Comparison of ENCODE assay signal across 8 cellular contexts in the genomic region with DNA sequence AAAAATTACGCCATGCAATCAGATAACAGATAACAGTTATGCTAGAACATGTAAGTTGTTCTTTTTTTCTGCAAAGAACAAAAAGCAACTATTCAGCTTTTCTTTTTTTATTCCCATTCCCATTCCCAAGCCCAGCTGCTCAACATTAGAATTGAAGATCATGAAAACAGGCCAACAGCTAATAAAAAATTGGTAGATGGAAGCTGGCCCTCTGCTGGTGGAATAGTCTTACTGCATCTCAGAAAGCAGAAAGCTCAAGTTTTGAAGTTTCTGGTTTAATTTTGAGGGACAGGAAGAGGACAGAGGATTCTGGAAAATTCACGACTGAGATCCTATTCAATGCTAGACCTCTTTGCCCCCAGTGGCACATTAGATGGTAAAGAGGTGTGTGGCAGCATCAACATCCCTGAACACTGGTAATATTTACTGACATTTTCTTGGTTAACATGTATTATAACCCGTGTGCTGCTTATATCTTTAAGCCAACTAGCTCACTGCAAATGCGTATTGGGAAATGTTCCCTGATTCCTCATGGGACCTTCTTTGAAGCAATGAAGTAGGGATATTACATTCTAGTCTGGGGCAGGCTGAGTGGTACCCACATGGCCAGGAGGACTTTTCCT.
DNase-seq lines count a peak whose midpoint lies in the region; ATAC-seq and TF ChIP-seq lines count a peak whose summit lies in the region.

No MANE protein-coding gene starts in this region.

- intact Hi-C loops in psoas muscle (cut with DNase I), result loop anchor here in 1 of 2 donors (5.0 kb wide), 1 partner anchor 1194 kb away; no protein-coding TSS in a partner anchor

- H3K4me1 ChIP-seq in psoas muscle, result no peaks in the 10 kb centered on the region

- no peaks in the 10 kb centered on the region for H3K9me3 ChIP-seq in psoas muscle

- H3K9me3 Mint-ChIP-seq in endothelial cell (ENCODE audit: unreplicated experiment), result no peaks in the 10 kb centered on the region

- no peaks in the 10 kb centered on the region for H3K36me3 ChIP-seq in psoas muscle (ENCODE audit: insufficient read depth in 1 of 2, low read depth in 1 of 2)

- H3K27ac Mint-ChIP-seq in endothelial cell (ENCODE audit: unreplicated experiment), result no peak overlapping the region

- TF ChIP-seq CTCF in GM12865 (IDR thresholded peaks at IDR 0.05; ENCODE audit: insufficient read depth, low read depth, low read length, missing control alignments), result peak; percentile 75
- peak; percentile 98 for TF ChIP-seq CTCF in endothelial cell (IDR thresholded peaks at IDR 0.05; ENCODE audit: unreplicated experiment)
- TF ChIP-seq CTCF in psoas muscle (IDR thresholded peaks at IDR 0.05), result peak; percentile 74

- H3K27ac ChIP-seq in psoas muscle, result no peak overlapping the region

- H3K4me3 ChIP-seq in GM12865 (ENCODE audit: low read depth, low read length), result no peak overlapping the region
- no peak overlapping the region for H3K4me3 ChIP-seq in psoas muscle

- DNase-seq in ACHN (peak; percentile 19), GM12865 (ENCODE audit: low read depth) (peak; percentile 10), NCI-H748 treated with DMSO at 0.1 percent for 48 hours (lab: John Stamatoyannopoulos, UW) (peak; percentile 58), endothelial cell (ENCODE audit: low spot score) (peak; percentile 37), psoas muscle (no peak), HPDE6-E6E7 (ENCODE audit: extremely low spot score) (no peak)
- DNase-seq in activated CD4-positive, CD25-positive, alpha-beta regulatory T cell (lab: John Stamatoyannopoulos, UW), result no peak

- H3K4me3 Mint-ChIP-seq in endothelial cell (ENCODE audit: unreplicated experiment), result no peak overlapping the region

- 55 to 57% (median 57%) methylated on average over 4 of the region's 4 CpGs for WGBS in psoas muscle, 3 donors

- peaks cover 20% of the 10 kb centered on the region for H3K4me1 Mint-ChIP-seq in endothelial cell (ENCODE audit: unreplicated experiment)

- H3K36me3 Mint-ChIP-seq in endothelial cell (ENCODE audit: low read depth, unreplicated experiment), result no peaks in the 10 kb centered on the region

- in situ Hi-C loops in ACHN (cut with HindIII; ENCODE audit: low pct_ligation_motif_present, low pct_unique_long_range_greater_than_20kb, low sequenced_read_pairs), result no loop called here

- no peak for ATAC-seq in psoas muscle
- ATAC-seq in HG02678 (IDR thresholded peaks at IDR 0.05; ENCODE audit: unreplicated experiment), result no peak

- H3K27me3 Mint-ChIP-seq in endothelial cell (ENCODE audit: unreplicated experiment), result peaks cover 9% of the 10 kb centered on the region

- H3K27me3 ChIP-seq in psoas muscle (ENCODE audit: insufficient read depth in 3 of 3, low read length in 2 of 3), result peaks cover 7 to 33% (median 11%) of the 10 kb centered on the region in 3 donors

Comparison
In these comparisons a context has a peak if more than half of its experiments do, and no peak if none do; other contexts are left out.
1. DNase-seq: peak in ACHN (single experiment), GM12865 (single experiment), NCI-H748 treated with DMSO at 0.1 percent for 48 hours (single experiment) and endothelial cell (single experiment); none in psoas muscle (0 of 2), HPDE6-E6E7 (single experiment) and activated CD4-positive, CD25-positive, alpha-beta regulatory T cell (0 of 4).
2. Peak in every context shown above with its lines, with median percentiles within 50 percentile points of each other: CTCF ChIP-seq.